Comparison of ENCODE assay signal across 9 cellular contexts in genomic region chr3:157087398-157088132, GRCh38.
DNase-seq lines count a peak whose midpoint lies in the region; ATAC-seq and TF ChIP-seq lines count a peak whose summit lies in the region.
"Had no signal": no experiment of that assay in that cellular context is flagged by ENCODE, and none has a peak within 500 bp of the region (broad histone marks: within the 10 kb centered on the region; RNA-seq: fewer than 3 reads in every experiment).

No MANE protein-coding gene starts in this region.

- no peak for ATAC-seq in GM21423 (IDR thresholded peaks at IDR 0.05; ENCODE audit: unreplicated experiment)
- no peak for ATAC-seq in HG02798 (IDR thresholded peaks at IDR 0.05; ENCODE audit: poor library complexity, unreplicated experiment)

- no peaks in the 10 kb centered on the region for H3K36me3 Mint-ChIP-seq in activated CD4-positive, alpha-beta T cell treated with anti-CD3 and anti-CD28 coated beads, Interleukin-2, amount 10 ng/mL, durations not matched to agents 7 days and 5 days (ENCODE audit: low read depth)

- peak overlapping the region; percentile 99 for H3K27ac ChIP-seq in layer of hippocampus (ENCODE audit: low read depth, low read length)
- peak overlapping the region; percentile 99 for H3K27ac ChIP-seq in tibial artery

- CTCF ChIA-PET in activated CD4-positive, alpha-beta T cell treated with anti-CD3 and anti-CD28 coated beads, Interleukin-2, amount 10 ng/mL, durations not matched to agents 7 days and 5 days (lab: Charles Lee): interaction anchor here (0.8 to 3.4 kb wide), 9 partner anchors 11 to 532 kb away, joined by 3 to 19 read pairs (median 6); partner anchors contain the start of gene SSR3

- intact Hi-C loops in tibial artery (cut with DNase I; ENCODE audit: low total_unique reads): no loop called here

- peaks cover 0 to 53% (median 34%) of the 10 kb centered on the region in 4 donors for H3K4me1 ChIP-seq in tibial artery

- no peaks in the 10 kb centered on the region for H3K9me3 ChIP-seq in tibial artery

- no peaks in the 10 kb centered on the region for H3K36me3 ChIP-seq in tibial artery

- peaks cover 68% of the 10 kb centered on the region for H3K4me1 Mint-ChIP-seq in activated CD4-positive, alpha-beta T cell treated with anti-CD3 and anti-CD28 coated beads, Interleukin-2, amount 10 ng/mL, durations not matched to agents 7 days and 5 days

- H3K27ac Mint-ChIP-seq in activated CD4-positive, alpha-beta T cell treated with anti-CD3 and anti-CD28 coated beads, Interleukin-2, amount 10 ng/mL, durations not matched to agents 7 days and 5 days: peak overlapping the region; percentile 94

- H3K27me3 Mint-ChIP-seq in activated CD4-positive, alpha-beta T cell treated with anti-CD3 and anti-CD28 coated beads, Interleukin-2, amount 10 ng/mL, durations not matched to agents 7 days and 5 days: no peaks in the 10 kb centered on the region

- peak overlapping the region; percentile 67 to 76 for H3K4me3 ChIP-seq in tibial artery

- no peak for DNase-seq in activated CD4-positive, alpha-beta T cell treated with anti-CD3 and anti-CD28 coated beads, Interleukin-2, amount 10 ng/mL, durations not matched to agents 7 days and 5 days
- DNase-seq in activated CD4-positive, alpha-beta T cell treated with anti-CD3 and anti-CD28 coated beads, Interleukin-2, amount 50 U/mL, for 4 hours: no peak
- peak; percentile 30 for DNase-seq in amniotic epithelial cell (ENCODE audit: low read depth)
- no peak for DNase-seq in tibial artery
- DNase-seq in COLO668 (lab: John Stamatoyannopoulos, UW; ENCODE audit: unreplicated experiment): no peak
- DNase-seq: NCI-H524 had no signal

- H3K27me3 ChIP-seq in layer of hippocampus (ENCODE audit: control insufficient read depth, insufficient read depth, low read length): no peaks in the 10 kb centered on the region
- no peaks in the 10 kb centered on the region for H3K27me3 ChIP-seq in tibial artery

- no peak for TF ChIP-seq CTCF in tibial artery (IDR thresholded peaks at IDR 0.05)

- peaks cover 7% of the 10 kb centered on the region for H3K9me3 Mint-ChIP-seq in activated CD4-positive, alpha-beta T cell treated with anti-CD3 and anti-CD28 coated beads, Interleukin-2, amount 10 ng/mL, durations not matched to agents 7 days and 5 days

- POLR2A ChIA-PET in activated CD4-positive, alpha-beta T cell treated with anti-CD3 and anti-CD28 coated beads, Interleukin-2, amount 10 ng/mL, durations not matched to agents 7 days and 5 days (lab: Charles Lee): interaction anchor here (0.7 kb wide), 1 partner anchor 410 kb away, joined by 3 read pairs; no protein-coding TSS in a partner anchor

- peak overlapping the region; percentile 80 for H3K4me3 Mint-ChIP-seq in activated CD4-positive, alpha-beta T cell treated with anti-CD3 and anti-CD28 coated beads, Interleukin-2, amount 10 ng/mL, durations not matched to agents 7 days and 5 days
